ENCODE assay signal across 1 cellular context in genomic region chr2:72126186-72127100, GRCh38.
TF ChIP-seq lines count a peak whose summit lies in the region.

No MANE protein-coding gene starts in this region.

TF ChIP-seq in GM12878, 131 proteins besides CTCF, POLR2A, EP300 and RAD21:
- TF ChIP-seq CBFB (IDR thresholded peaks at IDR 0.05; ENCODE audit: low read depth) (no peak), MEF2B (IDR thresholded peaks at IDR 0.05; ENCODE audit: partially characterized antibody, poor library complexity, severe bottlenecking) (peak; percentile 48), HDGF (IDR thresholded peaks at IDR 0.05) (no peak), CBX3 (IDR thresholded peaks at IDR 0.05; ENCODE audit: borderline replicate concordance, low read depth) (no peak), BCL11A (IDR thresholded peaks at IDR 0.05; ENCODE audit: low read depth, low read length) (no peak), ZNF384 (IDR thresholded peaks at IDR 0.05; ENCODE audit: borderline replicate concordance, low read depth, low read length) (no peak), ZBTB11 (CRISPR knock-in tag; IDR thresholded peaks at IDR 0.05) (no peak)
- TF ChIP-seq, protein P1, sequence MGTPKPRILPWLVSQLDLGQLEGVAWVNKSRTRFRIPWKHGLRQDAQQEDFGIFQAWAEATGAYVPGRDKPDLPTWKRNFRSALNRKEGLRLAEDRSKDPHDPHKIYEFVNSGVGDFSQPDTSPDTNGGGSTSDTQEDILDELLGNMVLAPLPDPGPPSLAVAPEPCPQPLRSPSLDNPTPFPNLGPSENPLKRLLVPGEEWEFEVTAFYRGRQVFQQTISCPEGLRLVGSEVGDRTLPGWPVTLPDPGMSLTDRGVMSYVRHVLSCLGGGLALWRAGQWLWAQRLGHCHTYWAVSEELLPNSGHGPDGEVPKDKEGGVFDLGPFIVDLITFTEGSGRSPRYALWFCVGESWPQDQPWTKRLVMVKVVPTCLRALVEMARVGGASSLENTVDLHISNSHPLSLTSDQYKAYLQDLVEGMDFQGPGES (IDR thresholded peaks at IDR 0.05) = no peak
